ENCODE assay signal across 8 cellular contexts in genomic region chr6:27476090-27476489, GRCh38.
"Had no signal": no experiment of that assay in that cellular context is flagged by ENCODE, and none has a peak within 500 bp of the region (broad histone marks: within the 10 kb centered on the region; RNA-seq: fewer than 3 reads in every experiment).

No MANE protein-coding gene starts in this region.

- H2AFZ ChIP-seq: GM23338 had no signal

- H3K4me3 Mint-ChIP-seq: GM23338, H9 had no signal

- H3K4me2 ChIP-seq: GM23338 had no signal

- DNase-seq: H9, HCEC 1CT, KBM-7 had no signal

- H3K27ac Mint-ChIP-seq: GM23338, H9 had no signal

- FAIRE-seq: H1, H54 had no signal

- ATAC-seq: GM23338 had no signal

- H3K9ac ChIP-seq: KMS-11 had no signal

- H3K27ac ChIP-seq: HL-60, KMS-11 had no signal
